Comparison of ENCODE assay signal across 6 cellular contexts in genomic region chr2:11416931-11417330, GRCh38.
"Had no signal": no experiment of that assay in that cellular context is flagged by ENCODE, and none has a peak within 500 bp of the region (broad histone marks: within the 10 kb centered on the region; RNA-seq: fewer than 3 reads in every experiment).

No MANE protein-coding gene starts in this region.

- H3K4me3 ChIP-seq: GM23338 had no signal

- H3K4me2 ChIP-seq: GM23338, KMS-11 had no signal

- H3K4me3 Mint-ChIP-seq: GM23338, H9 had no signal

- H3K4me1 Mint-ChIP-seq: GM23338, H9 had no signal

- H2AFZ ChIP-seq: GM23338 had no signal

- DNase-seq: H9, HCEC 1CT, IMR-90, KBM-7 had no signal

- H3K27ac ChIP-seq: KMS-11 had no signal

- ATAC-seq: GM23338 had no signal

- H3K9ac ChIP-seq: KMS-11 had no signal

- H3K27ac Mint-ChIP-seq: GM23338, H9 had no signal
